In genomic region chr1:162530318-162530984, GRCh38 we compare ENCODE assay signal across 10 cellular contexts. TPM values are rescaled to one million over a fixed set of nuclear protein-coding genes. Genes with fewer than 3 reads are reported as not detected.
DNase-seq lines count a peak whose midpoint lies in the region; ATAC-seq and TF ChIP-seq lines count a peak whose summit lies in the region.
"Had no signal": no experiment of that assay in that cellular context is flagged by ENCODE, and none has a peak within 500 bp of the region (broad histone marks: within the 10 kb centered on the region; RNA-seq: fewer than 3 reads in every experiment).

No MANE protein-coding gene starts in this region.

- no peaks in the 10 kb centered on the region for H3K4me1 ChIP-seq in left lung

- H3K27me3 ChIP-seq in left lung, result no peaks in the 10 kb centered on the region
- H3K27me3 ChIP-seq: SJSA1 had no signal

- no peak overlapping the region for H3K4me3 ChIP-seq in left lung
- H3K4me3 ChIP-seq: SJSA1 had no signal

- intact Hi-C loops in left lung (cut with DNase I), result no loop called here
- intact Hi-C loops in posterior cingulate gyrus (cut with DNase I), result no loop called here

- DNase-seq in NCI-H1048 (lab: John Stamatoyannopoulos, UW) (peak; percentile 70), left lung (no peak), activated gamma-delta T cell treated with Interleukin-2 at 50 U/mL for 16 hours (no peak), nucleus accumbens (lab: John Stamatoyannopoulos, UW) (no peak), NCI-H1436 (lab: John Stamatoyannopoulos, UW) (no peak), posterior cingulate gyrus (no peak)
- DNase-seq: left ventricle myocardium superior had no signal

- peaks cover 0 to 16% of the 10 kb centered on the region in 2 donors for H3K36me3 ChIP-seq in left lung

- ATAC-seq in GM19023 (IDR thresholded peaks at IDR 0.05; ENCODE audit: unreplicated experiment), result peak; percentile 97
- ATAC-seq in HG02763 (IDR thresholded peaks at IDR 0.05; ENCODE audit: unreplicated experiment), result peak; percentile 93
- peak; percentile 53 for ATAC-seq in left lung
- ATAC-seq: left ventricle myocardium superior had no signal

- peak overlapping the region in 1 of 2 donors; percentile 3 for H3K27ac ChIP-seq in left lung
- H3K27ac ChIP-seq: SJSA1 had no signal

- no peak for TF ChIP-seq CTCF in left lung (IDR thresholded peaks at IDR 0.05)

- no peaks in the 10 kb centered on the region for H3K9me3 ChIP-seq in left lung
- H3K9me3 ChIP-seq: SJSA1 had no signal

RNA-seq across cellular contexts. Expression of gene UAP1, which starts 31.1 kb away (rescaled TPM):
- total RNA-seq in left lung, result 10 to 100 TPM; 34.8 to 41.6 TPM

RNA-seq across cellular contexts. Expression of gene UHMK1, which starts 32.8 kb away (rescaled TPM):
- 10 to 100 TPM; 53.1 to 56.6 TPM for total RNA-seq in left lung
